8 cellular contexts compared by ENCODE assay signal in the genomic region with DNA sequence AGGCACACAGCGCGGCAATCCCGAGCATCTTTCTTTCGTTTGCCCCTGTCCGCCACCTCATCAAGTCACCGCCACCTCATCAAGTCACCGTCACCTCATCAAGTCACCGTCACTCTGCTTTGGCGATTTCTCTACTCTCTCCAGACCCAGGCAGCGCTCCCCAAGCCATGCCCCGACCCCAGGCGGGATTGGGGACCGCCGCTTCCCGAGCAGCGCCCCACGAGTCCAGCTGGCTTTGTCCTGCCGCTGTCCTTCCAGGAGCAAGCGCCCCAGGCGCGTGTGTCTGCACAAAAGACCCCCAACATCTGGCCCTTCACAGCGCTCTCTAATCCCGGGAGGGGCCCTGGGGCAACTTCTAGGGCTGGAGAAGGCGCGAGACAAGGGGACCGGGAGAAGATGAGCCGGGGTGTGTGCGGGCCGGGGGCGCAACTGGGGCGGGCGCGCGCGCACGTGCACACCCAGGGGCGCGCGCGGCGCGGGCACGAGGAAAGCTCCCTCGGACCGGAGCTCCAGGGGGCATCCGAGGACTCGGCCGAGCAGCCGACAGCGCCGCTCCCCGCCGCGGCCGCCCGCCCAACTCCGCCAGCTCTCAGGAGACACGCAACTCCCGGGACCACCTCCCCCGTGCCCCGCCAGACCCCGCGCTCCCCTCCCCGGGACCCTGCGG. TPM values are rescaled to one million over a fixed set of nuclear protein-coding genes. Genes with fewer than 3 reads are reported as not detected.
DNase-seq lines count a peak whose midpoint lies in the region; ATAC-seq, FAIRE-seq and TF ChIP-seq lines count a peak whose summit lies in the region.

No MANE protein-coding gene starts in this region.

- peak overlapping the region; percentile 12 for H3K27ac ChIP-seq in KOPT-K1 (ENCODE audit: low read depth, low read length, poor library complexity, severe bottlenecking)
- no peak overlapping the region for H3K27ac ChIP-seq in endodermal cell (ENCODE audit: low read depth, low read length)
- H3K27ac ChIP-seq in temporal lobe (ENCODE audit: low read depth, low read length): peak overlapping the region; percentile 51

- no peak for FAIRE-seq in D721Med (lab: Jason Lieb, UNC)

- peaks cover 11% of the 10 kb centered on the region for H3K4me1 ChIP-seq in endodermal cell (ENCODE audit: control insufficient read depth, insufficient read depth, low read length)

- peak overlapping the region; percentile 70 for H3K4me3 Mint-ChIP-seq in activated CD4-positive, alpha-beta memory T cell treated with anti-CD3 and anti-CD28 coated beads, Interleukin-2, amount 10 ng/mL, durations not matched to agents 7 days and 5 days
- H3K4me3 Mint-ChIP-seq in endodermal cell: peak overlapping the region; percentile 96

- peak overlapping the region; percentile 91 for H3K4me3 ChIP-seq in endodermal cell (ENCODE audit: low read length)

- POLR2A ChIA-PET in activated CD4-positive, alpha-beta memory T cell treated with anti-CD3 and anti-CD28 coated beads, Interleukin-2, amount 10 ng/mL, durations not matched to agents 7 days and 5 days (lab: Charles Lee): interaction anchor here (1.1 kb wide), 1 partner anchor 9 kb away, joined by 3 read pairs; no protein-coding TSS in a partner anchor

- H3K27me3 ChIP-seq in endodermal cell (ENCODE audit: control insufficient read depth, insufficient read depth, low read length, poor library complexity, severe bottlenecking): no peaks in the 10 kb centered on the region

- DNase-seq in D721Med (ENCODE audit: insufficient read length, low spot score) (peak; percentile 55), endodermal cell (peak; percentile 83), midbrain (lab: John Stamatoyannopoulos, UW) (peak; percentile 52), NCI-H2029 (lab: John Stamatoyannopoulos, UW) (no peak)
- DNase-seq in activated CD4-positive, alpha-beta memory T cell treated with anti-CD3 and anti-CD28 coated beads, Interleukin-2, amount 10 ng/mL, durations not matched to agents 7 days and 5 days: peak; percentile 25

- no peaks in the 10 kb centered on the region for H3K9me3 Mint-ChIP-seq in activated CD4-positive, alpha-beta memory T cell treated with anti-CD3 and anti-CD28 coated beads, Interleukin-2, amount 10 ng/mL, durations not matched to agents 7 days and 5 days
- H3K9me3 Mint-ChIP-seq in endodermal cell: peaks cover 4% of the 10 kb centered on the region

- H3K27ac Mint-ChIP-seq in activated CD4-positive, alpha-beta memory T cell treated with anti-CD3 and anti-CD28 coated beads, Interleukin-2, amount 10 ng/mL, durations not matched to agents 7 days and 5 days: no peak overlapping the region
- peak overlapping the region; percentile 86 for H3K27ac Mint-ChIP-seq in endodermal cell

- H3K36me3 ChIP-seq in KOPT-K1 (ENCODE audit: insufficient read depth, low read length) (no peaks in the 10 kb centered on the region), endodermal cell (ENCODE audit: control insufficient read depth, insufficient read depth, low read length) (peaks cover 42% of the 10 kb centered on the region)

- 0% methylated on average over 29 to 65 of the region's 65 CpGs for WGBS in endodermal cell (ENCODE audit: insufficient coverage in 1 of 2, insufficient read length in 1 of 2), 2 experiments

- no peak for TF ChIP-seq CTCF in D721Med (IDR thresholded peaks at IDR 0.05; ENCODE audit: insufficient read depth, missing control alignments)
- no peak for TF ChIP-seq CTCF in endodermal cell (conservative IDR thresholded peaks at IDR 0.05)

- H3K27me3 Mint-ChIP-seq in activated CD4-positive, alpha-beta memory T cell treated with anti-CD3 and anti-CD28 coated beads, Interleukin-2, amount 10 ng/mL, durations not matched to agents 7 days and 5 days: peaks cover 57% of the 10 kb centered on the region
- H3K27me3 Mint-ChIP-seq in endodermal cell (ENCODE audit: insufficient read depth): peaks cover 30% of the 10 kb centered on the region

- H3K9me3 ChIP-seq in KOPT-K1 (ENCODE audit: insufficient read depth, low read length, poor library complexity, severe bottlenecking) (no peaks in the 10 kb centered on the region), endodermal cell (ENCODE audit: control insufficient read depth, low read length) (no peaks in the 10 kb centered on the region)

- CTCF ChIA-PET in activated CD4-positive, alpha-beta memory T cell treated with anti-CD3 and anti-CD28 coated beads, Interleukin-2, amount 10 ng/mL, durations not matched to agents 7 days and 5 days (lab: Charles Lee): interaction anchor here (1.0 kb wide), 1 partner anchor 11 kb away, joined by 4 read pairs; no protein-coding TSS in a partner anchor

- peak; percentile 28 for ATAC-seq in GM21717 (IDR thresholded peaks at IDR 0.05; ENCODE audit: unreplicated experiment)

- H3K9ac ChIP-seq in endodermal cell (ENCODE audit: extremely low read depth, low read length, poor library complexity, severe bottlenecking): peak overlapping the region; percentile 71

- peaks cover 12% of the 10 kb centered on the region for H3K4me1 Mint-ChIP-seq in activated CD4-positive, alpha-beta memory T cell treated with anti-CD3 and anti-CD28 coated beads, Interleukin-2, amount 10 ng/mL, durations not matched to agents 7 days and 5 days
- peaks cover 44% of the 10 kb centered on the region for H3K4me1 Mint-ChIP-seq in endodermal cell

- no peaks in the 10 kb centered on the region for H3K36me3 Mint-ChIP-seq in activated CD4-positive, alpha-beta memory T cell treated with anti-CD3 and anti-CD28 coated beads, Interleukin-2, amount 10 ng/mL, durations not matched to agents 7 days and 5 days (ENCODE audit: low read depth)
- H3K36me3 Mint-ChIP-seq in endodermal cell (ENCODE audit: low read depth): peaks cover 37% of the 10 kb centered on the region

RNA-seq across cellular contexts. Expression of gene RNF152, which starts 0.6 kb away (rescaled TPM):
- under 1 TPM in 1 of 2 experiments, not detected in 1; 0.03 TPM for total RNA-seq in activated CD4-positive, alpha-beta memory T cell treated with anti-CD3 and anti-CD28 coated beads, Interleukin-2, amount 10 ng/mL, durations not matched to agents 7 days and 5 days
- total RNA-seq in endodermal cell (100 to 1,000 TPM in 1 of 2 donors, 10 to 100 TPM in 1; 90.8 to 119 TPM), temporal lobe (60.7 TPM)
- polyA plus RNA-seq in endodermal cell (2013, experiment 1 of 2): 15.9 TPM
- 23.3 TPM for polyA plus RNA-seq in endodermal cell (2013, experiment 2 of 2)

Comparison
In these comparisons a context has a peak if more than half of its experiments do, and no peak if none do; other contexts are left out.
1. RNA of gene RNF152, which starts 0.6 kb away (total RNA-seq): 90.8 to 119 TPM in endodermal cell and 60.7 TPM in temporal lobe (single experiment); 0.03 TPM in activated CD4-positive, alpha-beta memory T cell treated with anti-CD3 and anti-CD28 coated beads, Interleukin-2, amount 10 ng/mL, durations not matched to agents 7 days and 5 days; every median in the first group is over 10 times any median in the second.